11 cellular contexts compared by ENCODE assay signal in the genomic region with DNA sequence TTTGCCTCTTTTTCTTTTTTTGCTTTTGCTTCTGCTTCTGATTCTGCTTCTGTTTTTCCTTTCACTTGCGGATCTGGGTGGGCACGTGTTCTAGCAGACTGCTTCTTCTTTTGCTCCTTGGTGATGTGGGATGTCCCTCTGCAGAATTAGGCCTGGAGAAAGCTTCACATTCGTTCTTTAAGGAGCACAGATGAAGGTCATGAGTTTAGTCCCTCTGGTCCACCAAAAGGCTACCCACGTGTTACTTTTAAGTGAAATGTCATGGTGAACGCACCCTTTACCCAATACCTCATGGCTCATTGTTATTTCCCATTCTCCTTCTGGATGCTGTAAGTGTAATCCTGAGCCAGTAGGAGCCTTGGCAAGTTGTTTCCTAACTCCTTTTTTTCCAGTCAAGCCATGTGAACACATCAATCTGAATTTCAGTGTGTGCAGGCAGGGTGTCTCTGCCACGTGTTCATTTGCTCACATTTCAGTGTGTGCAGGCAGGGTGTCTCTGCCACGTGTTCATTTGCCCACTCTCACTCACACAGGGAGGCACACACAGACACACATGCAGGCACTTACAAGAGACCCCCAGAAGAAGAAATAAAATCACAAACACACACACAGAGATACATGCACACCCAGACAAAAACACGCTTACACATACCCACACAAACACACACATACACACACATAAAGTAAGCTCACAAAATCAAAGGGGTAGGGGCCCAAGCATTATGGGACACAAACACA. TPM values are rescaled to one million over a fixed set of nuclear protein-coding genes. Genes with fewer than 3 reads are reported as not detected.
DNase-seq lines count a peak whose midpoint lies in the region; ATAC-seq and TF ChIP-seq lines count a peak whose summit lies in the region.
"Had no signal": no experiment of that assay in that cellular context is flagged by ENCODE, and none has a peak within 500 bp of the region (broad histone marks: within the 10 kb centered on the region; RNA-seq: fewer than 3 reads in every experiment).

No MANE protein-coding gene starts in this region.

- H2AK5ac ChIP-seq in mesenchymal stem cell (ENCODE audit: low read length, severe bottlenecking), result no peak overlapping the region

- no peak overlapping the region for H3K4ac ChIP-seq in mesenchymal stem cell (ENCODE audit: low read depth in 1 of 2, low read length in 2 of 2)

- H2BK15ac ChIP-seq in mesenchymal stem cell (ENCODE audit: low read depth, poor library complexity, severe bottlenecking), result no peak overlapping the region

- peak overlapping the region in 1 of 2 experiments; percentile 12 for H3K18ac ChIP-seq in mesenchymal stem cell (ENCODE audit: low read depth in 1 of 2, low read length in 2 of 2)

- intact Hi-C loops in A673 (cut with micrococcal nuclease; ENCODE audit: unreplicated experiment), result no loop called here

- H3K23ac ChIP-seq in mesenchymal stem cell (ENCODE audit: low read length in 2 of 2), result no peak overlapping the region

- H3K79me1 ChIP-seq in mesenchymal stem cell (replicated peaks; ENCODE audit: low read length, poor library complexity, severe bottlenecking), result peaks cover 10% of the 10 kb centered on the region

- no peak overlapping the region for H2BK12ac ChIP-seq in mesenchymal stem cell (ENCODE audit: low read length in 2 of 2)

- no peak overlapping the region for H4K8ac ChIP-seq in mesenchymal stem cell (ENCODE audit: low read length)

- H3K9me3 ChIP-seq in A673 (ENCODE audit: low read depth, low read length, poor library complexity, severe bottlenecking) (no peaks in the 10 kb centered on the region), mesenchymal stem cell (ENCODE audit: control insufficient read depth, low read length) (no peaks in the 10 kb centered on the region)

- no peak overlapping the region for H2AFZ ChIP-seq in mesenchymal stem cell (ENCODE audit: low read depth, low read length)

- peak overlapping the region; percentile 93 to 97 for H3K27ac Mint-ChIP-seq in activated naive CD4-positive, alpha-beta T cell treated with anti-CD3 and anti-CD28 coated beads, Interleukin-2, amount 50 U/mL, for 72 hours

- DNase-seq in A673 (ENCODE audit: low spot score), result no peak
- no peak for DNase-seq in GM06990 (ENCODE audit: extremely low read depth, insufficient read length)
- no peak for DNase-seq in activated naive CD4-positive, alpha-beta T cell treated with anti-CD3 and anti-CD28 coated beads, Interleukin-2, amount 50 U/mL, for 72 hours (ENCODE audit: low spot score in 2 of 2)
- peak; percentile 0 for DNase-seq in mesenchymal stem cell
- no peak for DNase-seq in stimulated activated naive CD4-positive, alpha-beta T cell treated with Interleukin-2 at 50 U/mL for 16 hours (lab: John Stamatoyannopoulos, UW)
- no peak for DNase-seq in NCI-H187 treated with DMSO at 0.1 percent for 48 hours (lab: John Stamatoyannopoulos, UW)
- DNase-seq in stimulated activated CD4-positive, alpha-beta T cell treated with anti-CD3 and anti-CD28 coated beads, Interleukin-4, amount 100 ng/mL, for 24 hours, result no peak
- DNase-seq: DMS153; effector CD4-positive, alpha-beta T cell; Kasumi-1 had no signal

- H3K4me3 ChIP-seq in A673 (ENCODE audit: low read depth, low read length, poor library complexity, severe bottlenecking) (peak overlapping the region; percentile 59), GM06990 (replicated peaks; ENCODE audit: low read depth, low read length) (peak overlapping the region; percentile 68), mesenchymal stem cell (ENCODE audit: insufficient read depth in 1 of 2, low read depth in 1 of 2, low read length in 2 of 2) (peak overlapping the region in 1 of 2 experiments; percentile 84)

- H3K14ac ChIP-seq in mesenchymal stem cell (ENCODE audit: low read length in 2 of 2), result no peak overlapping the region

- H2BK120ac ChIP-seq in mesenchymal stem cell (ENCODE audit: low read depth, low read length), result no peak overlapping the region

- TSS peak; percentile 41 for BruUV-seq in A673 (replicated peaks; lab: Mats Ljungman, UMichigan)

- TF ChIP-seq CTCF in A673 (conservative IDR thresholded peaks at IDR 0.05; ENCODE audit: low read depth, low read length) (no peak), GM06990 (IDR thresholded peaks at IDR 0.05; ENCODE audit: insufficient read depth, low read length, poor library complexity, severe bottlenecking) (no peak)

- no peak overlapping the region for H4K91ac ChIP-seq in mesenchymal stem cell (ENCODE audit: low read length)

- ATAC-seq in activated naive CD4-positive, alpha-beta T cell treated with anti-CD3 and anti-CD28 coated beads, Interleukin-2, amount 50 U/mL, for 72 hours, result no peak
- no peak for ATAC-seq in HG02571 (IDR thresholded peaks at IDR 0.05; ENCODE audit: unreplicated experiment)

- H3K4me2 ChIP-seq in mesenchymal stem cell (ENCODE audit: low read length, poor library complexity, severe bottlenecking), result no peak overlapping the region

- CTCF ChIA-PET in A673 (lab: Charles Lee), result no interaction called here

- 96% methylated on average over 8 of the region's 8 CpGs for WGBS in mesenchymal stem cell

- peaks cover 11 to 14% of the 10 kb centered on the region in 2 donors for H3K36me3 Mint-ChIP-seq in activated naive CD4-positive, alpha-beta T cell treated with anti-CD3 and anti-CD28 coated beads, Interleukin-2, amount 50 U/mL, for 72 hours

- peak overlapping the region; percentile 87 for H3K9ac ChIP-seq in mesenchymal stem cell (ENCODE audit: low read length)

- H3K4me1 ChIP-seq in A673 (ENCODE audit: insufficient read depth, low read length, poor library complexity, severe bottlenecking) (peaks cover 17% of the 10 kb centered on the region), mesenchymal stem cell (ENCODE audit: control insufficient read depth, insufficient read depth, low read depth, low read length) (peaks cover 7% of the 10 kb centered on the region)

- H3K9me3 Mint-ChIP-seq in activated naive CD4-positive, alpha-beta T cell treated with anti-CD3 and anti-CD28 coated beads, Interleukin-2, amount 50 U/mL, for 72 hours, result no peaks in the 10 kb centered on the region

- H2BK5ac ChIP-seq in mesenchymal stem cell (ENCODE audit: low read depth, low read length, poor library complexity, severe bottlenecking), result no peak overlapping the region

- H3K27me3 ChIP-seq in A673 (replicated peaks; ENCODE audit: insufficient read depth, low read depth, low read length, poor library complexity), result no peaks in the 10 kb centered on the region
- H3K27me3 ChIP-seq in GM06990 (replicated peaks; ENCODE audit: control insufficient read depth, insufficient read depth, low read length), result no peaks in the 10 kb centered on the region
- H3K27me3 ChIP-seq in mesenchymal stem cell (ENCODE audit: control insufficient read depth in 1 of 2, insufficient read depth in 1 of 2, low read length in 2 of 2), result peaks cover 0 to 13% of the 10 kb centered on the region in 2 experiments

- H3K27ac ChIP-seq in A673 (ENCODE audit: low read depth, low read length, poor library complexity, severe bottlenecking) (peak overlapping the region; percentile 8), mesenchymal stem cell (ENCODE audit: low read length, poor library complexity, severe bottlenecking) (no peak overlapping the region)

- H3K36me3 ChIP-seq in A673 (ENCODE audit: insufficient read depth, low read length, poor library complexity, severe bottlenecking) (no peaks in the 10 kb centered on the region), GM06990 (ENCODE audit: control insufficient read depth, insufficient read depth, low read length) (no peaks in the 10 kb centered on the region), mesenchymal stem cell (ENCODE audit: control insufficient read depth in 1 of 2, insufficient read depth in 2 of 2, low read depth in 1 of 2, low read length in 2 of 2) (peaks cover 0 to 19% of the 10 kb centered on the region in 2 experiments)

- POLR2A ChIA-PET in A673 (lab: Charles Lee; ENCODE audit: low non-redundant PET), result no interaction called here

RNA-seq across cellular contexts. Expression of a gene that starts 36.9 kb away (rescaled TPM):
- total RNA-seq in A673 (2021), result 46.8 and 53.1 TPM in 2 replicates
- 10 to 100 TPM; 52.3 to 63.6 TPM for total RNA-seq in activated naive CD4-positive, alpha-beta T cell treated with anti-CD3 and anti-CD28 coated beads, Interleukin-2, amount 50 U/mL, for 72 hours
- polyA plus RNA-seq in mesenchymal stem cell (2013, experiment 1 of 2), result 125 TPM
- polyA plus RNA-seq in mesenchymal stem cell (2013, experiment 2 of 2), result 135 TPM
